ENCODE assay signal across 1 cellular context in the genomic region with DNA sequence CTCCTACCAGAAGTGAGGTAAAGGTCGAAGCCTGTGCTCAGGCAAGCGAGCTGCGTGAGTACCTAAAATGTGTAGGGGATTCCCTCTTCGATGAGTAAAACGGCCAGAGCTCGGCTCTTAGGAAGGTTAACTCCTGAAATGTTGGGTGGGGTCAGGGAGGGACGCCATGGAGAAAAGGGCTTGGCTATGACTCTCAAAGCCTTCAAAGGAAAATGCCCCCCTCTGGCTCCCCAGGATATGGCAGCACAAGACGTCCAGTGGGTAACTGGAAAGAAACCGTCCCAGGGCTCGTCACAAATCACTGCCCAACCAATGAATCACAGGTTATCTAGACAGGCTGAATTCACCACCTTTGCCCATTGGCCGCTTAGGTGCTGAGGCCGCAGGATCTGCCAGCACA.
TF ChIP-seq lines count a peak whose summit lies in the region.

No MANE protein-coding gene starts in this region.

TF ChIP-seq in GM23338, 12 proteins besides CTCF, POLR2A, EP300 and RAD21 (continued from another document):
- TF ChIP-seq EZH2phosphoT487 (IDR thresholded peaks at IDR 0.05; ENCODE audit: unreplicated experiment) (no peak), STAT1 (IDR thresholded peaks at IDR 0.05; ENCODE audit: unreplicated experiment) (no peak), ZNF331 (CRISPR knock-in tag; IDR thresholded peaks at IDR 0.05; ENCODE audit: low read depth) (no peak), NANOG (IDR thresholded peaks at IDR 0.05; ENCODE audit: borderline replicate concordance) (no peak)
- TF ChIP-seq, protein P1, sequence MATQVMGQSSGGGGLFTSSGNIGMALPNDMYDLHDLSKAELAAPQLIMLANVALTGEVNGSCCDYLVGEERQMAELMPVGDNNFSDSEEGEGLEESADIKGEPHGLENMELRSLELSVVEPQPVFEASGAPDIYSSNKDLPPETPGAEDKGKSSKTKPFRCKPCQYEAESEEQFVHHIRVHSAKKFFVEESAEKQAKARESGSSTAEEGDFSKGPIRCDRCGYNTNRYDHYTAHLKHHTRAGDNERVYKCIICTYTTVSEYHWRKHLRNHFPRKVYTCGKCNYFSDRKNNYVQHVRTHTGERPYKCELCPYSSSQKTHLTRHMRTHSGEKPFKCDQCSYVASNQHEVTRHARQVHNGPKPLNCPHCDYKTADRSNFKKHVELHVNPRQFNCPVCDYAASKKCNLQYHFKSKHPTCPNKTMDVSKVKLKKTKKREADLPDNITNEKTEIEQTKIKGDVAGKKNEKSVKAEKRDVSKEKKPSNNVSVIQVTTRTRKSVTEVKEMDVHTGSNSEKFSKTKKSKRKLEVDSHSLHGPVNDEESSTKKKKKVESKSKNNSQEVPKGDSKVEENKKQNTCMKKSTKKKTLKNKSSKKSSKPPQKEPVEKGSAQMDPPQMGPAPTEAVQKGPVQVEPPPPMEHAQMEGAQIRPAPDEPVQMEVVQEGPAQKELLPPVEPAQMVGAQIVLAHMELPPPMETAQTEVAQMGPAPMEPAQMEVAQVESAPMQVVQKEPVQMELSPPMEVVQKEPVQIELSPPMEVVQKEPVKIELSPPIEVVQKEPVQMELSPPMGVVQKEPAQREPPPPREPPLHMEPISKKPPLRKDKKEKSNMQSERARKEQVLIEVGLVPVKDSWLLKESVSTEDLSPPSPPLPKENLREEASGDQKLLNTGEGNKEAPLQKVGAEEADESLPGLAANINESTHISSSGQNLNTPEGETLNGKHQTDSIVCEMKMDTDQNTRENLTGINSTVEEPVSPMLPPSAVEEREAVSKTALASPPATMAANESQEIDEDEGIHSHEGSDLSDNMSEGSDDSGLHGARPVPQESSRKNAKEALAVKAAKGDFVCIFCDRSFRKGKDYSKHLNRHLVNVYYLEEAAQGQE (IDR thresholded peaks at IDR 0.05; ENCODE audit: unreplicated experiment) = no peak
- TF ChIP-seq, protein P2, sequence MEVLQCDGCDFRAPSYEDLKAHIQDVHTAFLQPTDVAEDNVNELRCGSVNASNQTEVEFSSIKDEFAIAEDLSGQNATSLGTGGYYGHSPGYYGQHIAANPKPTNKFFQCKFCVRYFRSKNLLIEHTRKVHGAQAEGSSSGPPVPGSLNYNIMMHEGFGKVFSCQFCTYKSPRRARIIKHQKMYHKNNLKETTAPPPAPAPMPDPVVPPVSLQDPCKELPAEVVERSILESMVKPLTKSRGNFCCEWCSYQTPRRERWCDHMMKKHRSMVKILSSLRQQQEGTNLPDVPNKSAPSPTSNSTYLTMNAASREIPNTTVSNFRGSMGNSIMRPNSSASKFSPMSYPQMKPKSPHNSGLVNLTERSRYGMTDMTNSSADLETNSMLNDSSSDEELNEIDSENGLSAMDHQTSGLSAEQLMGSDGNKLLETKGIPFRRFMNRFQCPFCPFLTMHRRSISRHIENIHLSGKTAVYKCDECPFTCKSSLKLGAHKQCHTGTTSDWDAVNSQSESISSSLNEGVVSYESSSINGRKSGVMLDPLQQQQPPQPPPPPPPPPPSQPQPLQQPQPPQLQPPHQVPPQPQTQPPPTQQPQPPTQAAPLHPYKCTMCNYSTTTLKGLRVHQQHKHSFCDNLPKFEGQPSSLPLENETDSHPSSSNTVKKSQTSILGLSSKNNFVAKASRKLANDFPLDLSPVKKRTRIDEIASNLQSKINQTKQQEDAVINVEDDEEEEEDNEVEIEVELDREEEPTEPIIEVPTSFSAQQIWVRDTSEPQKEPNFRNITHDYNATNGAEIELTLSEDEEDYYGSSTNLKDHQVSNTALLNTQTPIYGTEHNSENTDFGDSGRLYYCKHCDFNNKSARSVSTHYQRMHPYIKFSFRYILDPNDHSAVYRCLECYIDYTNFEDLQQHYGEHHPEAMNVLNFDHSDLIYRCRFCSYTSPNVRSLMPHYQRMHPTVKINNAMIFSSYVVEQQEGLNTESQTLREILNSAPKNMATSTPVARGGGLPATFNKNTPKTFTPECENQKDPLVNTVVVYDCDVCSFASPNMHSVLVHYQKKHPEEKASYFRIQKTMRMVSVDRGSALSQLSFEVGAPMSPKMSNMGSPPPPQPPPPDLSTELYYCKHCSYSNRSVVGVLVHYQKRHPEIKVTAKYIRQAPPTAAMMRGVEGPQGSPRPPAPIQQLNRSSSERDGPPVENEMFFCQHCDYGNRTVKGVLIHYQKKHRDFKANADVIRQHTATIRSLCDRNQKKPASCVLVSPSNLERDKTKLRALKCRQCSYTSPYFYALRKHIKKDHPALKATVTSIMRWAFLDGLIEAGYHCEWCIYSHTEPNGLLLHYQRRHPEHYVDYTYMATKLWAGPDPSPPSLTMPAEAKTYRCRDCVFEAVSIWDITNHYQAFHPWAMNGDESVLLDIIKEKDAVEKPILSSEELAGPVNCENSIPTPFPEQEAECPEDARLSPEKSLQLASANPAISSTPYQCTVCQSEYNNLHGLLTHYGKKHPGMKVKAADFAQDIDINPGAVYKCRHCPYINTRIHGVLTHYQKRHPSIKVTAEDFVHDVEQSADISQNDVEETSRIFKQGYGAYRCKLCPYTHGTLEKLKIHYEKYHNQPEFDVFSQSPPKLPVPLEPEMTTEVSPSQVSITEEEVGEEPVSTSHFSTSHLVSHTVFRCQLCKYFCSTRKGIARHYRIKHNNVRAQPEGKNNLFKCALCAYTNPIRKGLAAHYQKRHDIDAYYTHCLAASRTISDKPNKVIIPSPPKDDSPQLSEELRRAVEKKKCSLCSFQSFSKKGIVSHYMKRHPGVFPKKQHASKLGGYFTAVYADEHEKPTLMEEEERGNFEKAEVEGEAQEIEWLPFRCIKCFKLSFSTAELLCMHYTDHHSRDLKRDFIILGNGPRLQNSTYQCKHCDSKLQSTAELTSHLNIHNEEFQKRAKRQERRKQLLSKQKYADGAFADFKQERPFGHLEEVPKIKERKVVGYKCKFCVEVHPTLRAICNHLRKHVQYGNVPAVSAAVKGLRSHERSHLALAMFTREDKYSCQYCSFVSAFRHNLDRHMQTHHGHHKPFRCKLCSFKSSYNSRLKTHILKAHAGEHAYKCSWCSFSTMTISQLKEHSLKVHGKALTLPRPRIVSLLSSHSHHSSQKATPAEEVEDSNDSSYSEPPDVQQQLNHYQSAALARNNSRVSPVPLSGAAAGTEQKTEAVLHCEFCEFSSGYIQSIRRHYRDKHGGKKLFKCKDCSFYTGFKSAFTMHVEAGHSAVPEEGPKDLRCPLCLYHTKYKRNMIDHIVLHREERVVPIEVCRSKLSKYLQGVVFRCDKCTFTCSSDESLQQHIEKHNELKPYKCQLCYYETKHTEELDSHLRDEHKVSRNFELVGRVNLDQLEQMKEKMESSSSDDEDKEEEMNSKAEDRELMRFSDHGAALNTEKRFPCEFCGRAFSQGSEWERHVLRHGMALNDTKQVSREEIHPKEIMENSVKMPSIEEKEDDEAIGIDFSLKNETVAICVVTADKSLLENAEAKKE (CRISPR knock-in tag; IDR thresholded peaks at IDR 0.05) = no peak
